In genomic region chr9:73093740-73094379, GRCh38 we compare ENCODE assay signal across 11 cellular contexts. TPM values are rescaled to one million over a fixed set of nuclear protein-coding genes. Genes with fewer than 3 reads are reported as not detected.
DNase-seq lines count a peak whose midpoint lies in the region; ATAC-seq lines count a peak whose summit lies in the region.
"Had no signal": no experiment of that assay in that cellular context is flagged by ENCODE, and none has a peak within 500 bp of the region (broad histone marks: within the 10 kb centered on the region; RNA-seq: fewer than 3 reads in every experiment).

No MANE protein-coding gene starts in this region.

- H3K9me3 Mint-ChIP-seq in T-helper 2 cell treated with Interferon-gamma antibody and Interleukin-4, amounts not matched to agents 5 μg/mL and 100 μg/mL, for 36 hours: no peaks in the 10 kb centered on the region
- H3K9me3 Mint-ChIP-seq: activated naive CD4-positive, alpha-beta T cell treated with anti-CD3 and anti-CD28 coated beads, Interleukin-2, amount 50 U/mL, for 72 hours; nephron had no signal

- H3K27ac ChIP-seq in SJCRH30 (no peak overlapping the region), stomach smooth muscle (ENCODE audit: low read length) (no peak overlapping the region)
- H3K27ac ChIP-seq in effector memory CD4-positive, alpha-beta T cell (ENCODE audit: insufficient read depth, low read length, poor library complexity, severe bottlenecking): no peak overlapping the region

- H3K27me3 ChIP-seq in SJCRH30: peaks cover 12% of the 10 kb centered on the region
- no peaks in the 10 kb centered on the region for H3K27me3 ChIP-seq in stomach smooth muscle (ENCODE audit: control insufficient read depth in 1 of 2, insufficient read depth in 2 of 2, low read length in 2 of 2)
- no peaks in the 10 kb centered on the region for H3K27me3 ChIP-seq in effector memory CD4-positive, alpha-beta T cell (replicated peaks; ENCODE audit: control insufficient read depth, insufficient read depth, low read length, poor library complexity, severe bottlenecking)

- H3K36me3 ChIP-seq in SJCRH30 (no peaks in the 10 kb centered on the region), stomach smooth muscle (ENCODE audit: control insufficient read depth in 2 of 2, insufficient read depth in 2 of 2, low read length in 2 of 2) (no peaks in the 10 kb centered on the region)
- no peaks in the 10 kb centered on the region for H3K36me3 ChIP-seq in effector memory CD4-positive, alpha-beta T cell (ENCODE audit: control insufficient read depth, insufficient read depth, low read length)

- H3K9ac ChIP-seq in stomach smooth muscle (ENCODE audit: low read length in 2 of 2): no peak overlapping the region

- DNase-seq in T-helper 2 cell treated with Interferon-gamma antibody and Interleukin-4, amounts not matched to agents 5 μg/mL and 100 μg/mL, for 36 hours (ENCODE audit: low spot score): no peak
- DNase-seq in T-helper 2 cell (no peak), SJCRH30 (no peak), fibroblast of gingiva (ENCODE audit: low read depth) (peak; percentile 23)
- no peak for DNase-seq in effector memory CD4-positive, alpha-beta T cell
- DNase-seq: 8988T had no signal

- H3K4me1 Mint-ChIP-seq in T-helper 2 cell treated with Interferon-gamma antibody and Interleukin-4, amounts not matched to agents 5 μg/mL and 100 μg/mL, for 36 hours (ENCODE audit: low read depth): peaks cover 2% of the 10 kb centered on the region
- H3K4me1 Mint-ChIP-seq: nephron had no signal

- no peaks in the 10 kb centered on the region for H3K4me1 ChIP-seq in SJCRH30
- no peaks in the 10 kb centered on the region for H3K4me1 ChIP-seq in stomach smooth muscle (ENCODE audit: control insufficient read depth, insufficient read depth, low read length)
- H3K4me1 ChIP-seq in effector memory CD4-positive, alpha-beta T cell (ENCODE audit: control insufficient read depth, insufficient read depth, low read length, poor library complexity, severe bottlenecking): no peaks in the 10 kb centered on the region

- H3K36me3 Mint-ChIP-seq in T-helper 2 cell treated with Interferon-gamma antibody and Interleukin-4, amounts not matched to agents 5 μg/mL and 100 μg/mL, for 36 hours (ENCODE audit: low read depth): no peaks in the 10 kb centered on the region
- H3K36me3 Mint-ChIP-seq: activated naive CD4-positive, alpha-beta T cell treated with anti-CD3 and anti-CD28 coated beads, Interleukin-2, amount 50 U/mL, for 72 hours had no signal

- ATAC-seq in HG03039 (IDR thresholded peaks at IDR 0.05; ENCODE audit: unreplicated experiment) (no peak), HG02588 (IDR thresholded peaks at IDR 0.05; ENCODE audit: unreplicated experiment) (no peak)
- ATAC-seq: activated naive CD4-positive, alpha-beta T cell treated with anti-CD3 and anti-CD28 coated beads, Interleukin-2, amount 50 U/mL, for 72 hours had no signal

- peak overlapping the region; percentile 9; the same call in 1 of the 2 replicates for H3K4me3 ChIP-seq in SJCRH30
- peak overlapping the region; percentile 13 to 35 for H3K4me3 ChIP-seq in stomach smooth muscle (ENCODE audit: low read length in 2 of 2)
- no peak overlapping the region for H3K4me3 ChIP-seq in effector memory CD4-positive, alpha-beta T cell (ENCODE audit: insufficient read depth, low read depth, low read length, poor library complexity, severe bottlenecking)

- no peaks in the 10 kb centered on the region for H3K9me3 ChIP-seq in SJCRH30 (replicated peaks)
- no peaks in the 10 kb centered on the region for H3K9me3 ChIP-seq in stomach smooth muscle (ENCODE audit: control insufficient read depth in 2 of 2, low read length in 2 of 2)
- H3K9me3 ChIP-seq in effector memory CD4-positive, alpha-beta T cell (ENCODE audit: control insufficient read depth, low read length): no peaks in the 10 kb centered on the region

- peak overlapping the region; percentile 24 for H3K4me3 Mint-ChIP-seq in T-helper 2 cell treated with Interferon-gamma antibody and Interleukin-4, amounts not matched to agents 5 μg/mL and 100 μg/mL, for 36 hours
- H3K4me3 Mint-ChIP-seq: nephron had no signal

- H3K27me3 Mint-ChIP-seq in T-helper 2 cell treated with Interferon-gamma antibody and Interleukin-4, amounts not matched to agents 5 μg/mL and 100 μg/mL, for 36 hours (ENCODE audit: low read depth): peaks cover 11% of the 10 kb centered on the region

- no peak overlapping the region for H3K27ac Mint-ChIP-seq in T-helper 2 cell treated with Interferon-gamma antibody and Interleukin-4, amounts not matched to agents 5 μg/mL and 100 μg/mL, for 36 hours
- H3K27ac Mint-ChIP-seq: activated naive CD4-positive, alpha-beta T cell treated with anti-CD3 and anti-CD28 coated beads, Interleukin-2, amount 50 U/mL, for 72 hours; nephron had no signal

RNA-seq across cellular contexts. Expression of gene ANXA1, which starts 57.8 kb away (rescaled TPM):
- total RNA-seq in SJCRH30 (2014; rRNA removed; shearing (Covaris generic)): 28.1 and 34.4 TPM in 2 replicates
